1 cellular context compared by ENCODE assay signal in the genomic region with DNA sequence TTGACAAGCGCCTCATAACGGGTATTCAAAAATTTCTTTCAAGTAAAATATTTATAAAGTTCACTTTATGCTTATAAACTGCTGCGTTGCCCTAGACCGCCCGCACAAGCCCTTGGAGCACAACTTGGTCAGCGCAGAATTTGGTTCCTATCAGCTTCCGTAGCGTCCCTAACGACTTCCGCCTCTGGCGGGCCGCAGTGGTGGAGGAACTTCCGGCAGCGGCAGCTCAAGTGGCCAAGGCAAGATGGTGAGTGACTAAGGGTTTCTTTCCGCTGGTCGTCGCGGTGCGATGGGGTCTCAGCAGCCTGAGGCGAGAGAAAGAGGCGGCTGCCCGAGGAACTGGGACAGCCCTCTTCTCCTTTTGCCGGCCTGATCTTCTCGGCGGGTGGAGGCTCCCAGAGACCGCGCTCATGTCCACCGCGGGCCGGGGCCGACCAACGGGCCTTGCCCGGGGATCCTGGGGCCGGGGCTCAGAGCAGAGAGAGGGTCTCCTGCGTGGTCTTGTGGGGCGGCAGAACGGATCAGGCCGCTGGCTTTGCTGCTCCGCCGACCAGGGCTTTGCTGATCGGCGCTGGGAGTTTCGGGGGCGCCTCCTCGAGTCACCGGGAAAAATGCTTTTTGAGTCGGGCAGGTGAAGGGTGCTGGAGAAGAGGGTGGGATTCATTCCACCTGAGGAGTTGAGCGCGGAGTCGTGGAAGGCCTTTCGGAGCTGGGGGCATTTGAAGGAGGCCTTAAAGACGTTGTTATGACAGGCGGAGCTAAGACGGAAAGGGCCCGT.
A peak's percentile ranks its signal among the peaks of the same experiment; 100 is the strongest.
TF ChIP-seq lines count a peak whose summit lies in the region.

A gene (plus strand): TSS at position 200 of the 778 bp plus-strand sequence. CDS start 45 bp downstream, at position 245.

TF ChIP-seq in H1, 55 proteins besides CTCF, POLR2A, EP300 and RAD21:
- TF ChIP-seq MAFK (IDR thresholded peaks at IDR 0.05; ENCODE audit: low read depth, low read length) (peak; percentile 78; the same call in 1 of the 2 replicates), TAF7 (optimal IDR thresholded peaks at IDR 0.05; ENCODE audit: borderline replicate concordance, low read depth, low read length) (peak; percentile 63), SP2 (IDR thresholded peaks at IDR 0.05; ENCODE audit: low read length) (no peak), TBP (IDR thresholded peaks at IDR 0.05; ENCODE audit: low read depth, low read length) (peak; percentile 88), FOSL1 (IDR thresholded peaks at IDR 0.05; ENCODE audit: insufficient read depth, low read depth, low read length) (no peak), KDM5A (IDR thresholded peaks at IDR 0.05; ENCODE audit: low read length) (peak; percentile 66; the same call in 1 of the 2 replicates), CHD1 (IDR thresholded peaks at IDR 0.05; ENCODE audit: low read depth, low read length) (no peak), CTBP2 (IDR thresholded peaks at IDR 0.05; ENCODE audit: borderline replicate concordance, insufficient read depth, insufficient read length, low read length) (no peak), SIX5 (IDR thresholded peaks at IDR 0.05; ENCODE audit: low read depth, low read length) (no peak), CREB1 (IDR thresholded peaks at IDR 0.05) (peak; percentile 38; the same call in 1 of the 2 replicates), GABPA (IDR thresholded peaks at IDR 0.05; ENCODE audit: borderline replicate concordance, insufficient read depth, low read length) (peak; percentile 96), ZNF274 (IDR thresholded peaks at IDR 0.05; ENCODE audit: borderline replicate concordance, extremely low read depth, low read length) (no peak), HDAC2 (IDR thresholded peaks at IDR 0.05; ENCODE audit: borderline replicate concordance in 1 of 2, low read depth in 2 of 2, low read length in 2 of 2) (no peak; a peak in 1 of 4 replicates), TAF1 (IDR thresholded peaks at IDR 0.05; ENCODE audit: low read depth, low read length) (peak; percentile 92), JUND (IDR thresholded peaks at IDR 0.05; ENCODE audit: low read length) (peak; percentile 36; the same call in 1 of the 2 replicates), BACH1 (IDR thresholded peaks at IDR 0.05; ENCODE audit: low read length) (peak; percentile 60), SAP30 (IDR thresholded peaks at IDR 0.05; ENCODE audit: insufficient read depth, insufficient replicate concordance, low read length) (no peak), KDM4A (IDR thresholded peaks at IDR 0.05; ENCODE audit: low read depth, low read length, severe bottlenecking) (peak; percentile 79), PHF8 (conservative IDR thresholded peaks at IDR 0.05; ENCODE audit: low read depth, low read length) (peak; percentile 87), TEAD4 (IDR thresholded peaks at IDR 0.05; ENCODE audit: low read depth, low read length) (no peak), CHD2 (IDR thresholded peaks at IDR 0.05; ENCODE audit: low read length) (no peak), YY1 (IDR thresholded peaks at IDR 0.05; ENCODE audit: low read depth, low read length) (peak; percentile 79), SRF (IDR thresholded peaks at IDR 0.05; ENCODE audit: low read depth, low read length) (no peak), KDM1A (IDR thresholded peaks at IDR 0.05; ENCODE audit: borderline replicate concordance, low read length) (no peak), SIN3A (conservative IDR thresholded peaks at IDR 0.05 in 1 of 2, IDR thresholded peaks at IDR 0.05 in 1 of 2; ENCODE audit: low read depth in 1 of 2, low read length in 2 of 2) (peak in 1 of 2 experiments; percentile 78; a peak in 2 of 4 replicates), POLR2AphosphoS5 (IDR thresholded peaks at IDR 0.05; ENCODE audit: low read depth, low read length) (peak; percentile 87), NANOG (IDR thresholded peaks at IDR 0.05; ENCODE audit: insufficient read depth, low read depth, low read length, poor library complexity, severe bottlenecking) (peak; percentile 26), EGR1 (IDR thresholded peaks at IDR 0.05; ENCODE audit: borderline replicate concordance, low read depth, low read length) (peak; percentile 42; the same call in 1 of the 2 replicates), SIRT6 (IDR thresholded peaks at IDR 0.05; ENCODE audit: low read length) (no peak), RFX5 (IDR thresholded peaks at IDR 0.05; ENCODE audit: borderline replicate concordance, low read depth, low read length) (no peak), RXRA (IDR thresholded peaks at IDR 0.05; ENCODE audit: insufficient read depth, low read depth, low read length) (no peak), SUZ12 (IDR thresholded peaks at IDR 0.05; ENCODE audit: low read length) (no peak), ASH2L (IDR thresholded peaks at IDR 0.05; ENCODE audit: low read length) (peak; percentile 78), HDAC6 (IDR thresholded peaks at IDR 0.05; ENCODE audit: low read depth, low read length) (no peak)
- TF ChIP-seq, protein P1, sequence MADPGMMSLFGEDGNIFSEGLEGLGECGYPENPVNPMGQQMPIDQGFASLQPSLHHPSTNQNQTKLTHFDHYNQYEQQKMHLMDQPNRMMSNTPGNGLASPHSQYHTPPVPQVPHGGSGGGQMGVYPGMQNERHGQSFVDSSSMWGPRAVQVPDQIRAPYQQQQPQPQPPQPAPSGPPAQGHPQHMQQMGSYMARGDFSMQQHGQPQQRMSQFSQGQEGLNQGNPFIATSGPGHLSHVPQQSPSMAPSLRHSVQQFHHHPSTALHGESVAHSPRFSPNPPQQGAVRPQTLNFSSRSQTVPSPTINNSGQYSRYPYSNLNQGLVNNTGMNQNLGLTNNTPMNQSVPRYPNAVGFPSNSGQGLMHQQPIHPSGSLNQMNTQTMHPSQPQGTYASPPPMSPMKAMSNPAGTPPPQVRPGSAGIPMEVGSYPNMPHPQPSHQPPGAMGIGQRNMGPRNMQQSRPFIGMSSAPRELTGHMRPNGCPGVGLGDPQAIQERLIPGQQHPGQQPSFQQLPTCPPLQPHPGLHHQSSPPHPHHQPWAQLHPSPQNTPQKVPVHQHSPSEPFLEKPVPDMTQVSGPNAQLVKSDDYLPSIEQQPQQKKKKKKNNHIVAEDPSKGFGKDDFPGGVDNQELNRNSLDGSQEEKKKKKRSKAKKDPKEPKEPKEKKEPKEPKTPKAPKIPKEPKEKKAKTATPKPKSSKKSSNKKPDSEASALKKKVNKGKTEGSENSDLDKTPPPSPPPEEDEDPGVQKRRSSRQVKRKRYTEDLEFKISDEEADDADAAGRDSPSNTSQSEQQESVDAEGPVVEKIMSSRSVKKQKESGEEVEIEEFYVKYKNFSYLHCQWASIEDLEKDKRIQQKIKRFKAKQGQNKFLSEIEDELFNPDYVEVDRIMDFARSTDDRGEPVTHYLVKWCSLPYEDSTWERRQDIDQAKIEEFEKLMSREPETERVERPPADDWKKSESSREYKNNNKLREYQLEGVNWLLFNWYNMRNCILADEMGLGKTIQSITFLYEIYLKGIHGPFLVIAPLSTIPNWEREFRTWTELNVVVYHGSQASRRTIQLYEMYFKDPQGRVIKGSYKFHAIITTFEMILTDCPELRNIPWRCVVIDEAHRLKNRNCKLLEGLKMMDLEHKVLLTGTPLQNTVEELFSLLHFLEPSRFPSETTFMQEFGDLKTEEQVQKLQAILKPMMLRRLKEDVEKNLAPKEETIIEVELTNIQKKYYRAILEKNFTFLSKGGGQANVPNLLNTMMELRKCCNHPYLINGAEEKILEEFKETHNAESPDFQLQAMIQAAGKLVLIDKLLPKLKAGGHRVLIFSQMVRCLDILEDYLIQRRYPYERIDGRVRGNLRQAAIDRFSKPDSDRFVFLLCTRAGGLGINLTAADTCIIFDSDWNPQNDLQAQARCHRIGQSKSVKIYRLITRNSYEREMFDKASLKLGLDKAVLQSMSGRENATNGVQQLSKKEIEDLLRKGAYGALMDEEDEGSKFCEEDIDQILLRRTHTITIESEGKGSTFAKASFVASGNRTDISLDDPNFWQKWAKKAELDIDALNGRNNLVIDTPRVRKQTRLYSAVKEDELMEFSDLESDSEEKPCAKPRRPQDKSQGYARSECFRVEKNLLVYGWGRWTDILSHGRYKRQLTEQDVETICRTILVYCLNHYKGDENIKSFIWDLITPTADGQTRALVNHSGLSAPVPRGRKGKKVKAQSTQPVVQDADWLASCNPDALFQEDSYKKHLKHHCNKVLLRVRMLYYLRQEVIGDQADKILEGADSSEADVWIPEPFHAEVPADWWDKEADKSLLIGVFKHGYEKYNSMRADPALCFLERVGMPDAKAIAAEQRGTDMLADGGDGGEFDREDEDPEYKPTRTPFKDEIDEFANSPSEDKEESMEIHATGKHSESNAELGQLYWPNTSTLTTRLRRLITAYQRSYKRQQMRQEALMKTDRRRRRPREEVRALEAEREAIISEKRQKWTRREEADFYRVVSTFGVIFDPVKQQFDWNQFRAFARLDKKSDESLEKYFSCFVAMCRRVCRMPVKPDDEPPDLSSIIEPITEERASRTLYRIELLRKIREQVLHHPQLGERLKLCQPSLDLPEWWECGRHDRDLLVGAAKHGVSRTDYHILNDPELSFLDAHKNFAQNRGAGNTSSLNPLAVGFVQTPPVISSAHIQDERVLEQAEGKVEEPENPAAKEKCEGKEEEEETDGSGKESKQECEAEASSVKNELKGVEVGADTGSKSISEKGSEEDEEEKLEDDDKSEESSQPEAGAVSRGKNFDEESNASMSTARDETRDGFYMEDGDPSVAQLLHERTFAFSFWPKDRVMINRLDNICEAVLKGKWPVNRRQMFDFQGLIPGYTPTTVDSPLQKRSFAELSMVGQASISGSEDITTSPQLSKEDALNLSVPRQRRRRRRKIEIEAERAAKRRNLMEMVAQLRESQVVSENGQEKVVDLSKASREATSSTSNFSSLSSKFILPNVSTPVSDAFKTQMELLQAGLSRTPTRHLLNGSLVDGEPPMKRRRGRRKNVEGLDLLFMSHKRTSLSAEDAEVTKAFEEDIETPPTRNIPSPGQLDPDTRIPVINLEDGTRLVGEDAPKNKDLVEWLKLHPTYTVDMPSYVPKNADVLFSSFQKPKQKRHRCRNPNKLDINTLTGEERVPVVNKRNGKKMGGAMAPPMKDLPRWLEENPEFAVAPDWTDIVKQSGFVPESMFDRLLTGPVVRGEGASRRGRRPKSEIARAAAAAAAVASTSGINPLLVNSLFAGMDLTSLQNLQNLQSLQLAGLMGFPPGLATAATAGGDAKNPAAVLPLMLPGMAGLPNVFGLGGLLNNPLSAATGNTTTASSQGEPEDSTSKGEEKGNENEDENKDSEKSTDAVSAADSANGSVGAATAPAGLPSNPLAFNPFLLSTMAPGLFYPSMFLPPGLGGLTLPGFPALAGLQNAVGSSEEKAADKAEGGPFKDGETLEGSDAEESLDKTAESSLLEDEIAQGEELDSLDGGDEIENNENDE (IDR thresholded peaks at IDR 0.05; ENCODE audit: insufficient replicate concordance, low read length): no peak
- TF ChIP-seq, protein P2, sequence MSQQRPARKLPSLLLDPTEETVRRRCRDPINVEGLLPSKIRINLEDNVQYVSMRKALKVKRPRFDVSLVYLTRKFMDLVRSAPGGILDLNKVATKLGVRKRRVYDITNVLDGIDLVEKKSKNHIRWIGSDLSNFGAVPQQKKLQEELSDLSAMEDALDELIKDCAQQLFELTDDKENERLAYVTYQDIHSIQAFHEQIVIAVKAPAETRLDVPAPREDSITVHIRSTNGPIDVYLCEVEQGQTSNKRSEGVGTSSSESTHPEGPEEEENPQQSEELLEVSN (IDR thresholded peaks at IDR 0.05): no peak; the same call in 1 of the 2 replicates
- TF ChIP-seq, protein P3, sequence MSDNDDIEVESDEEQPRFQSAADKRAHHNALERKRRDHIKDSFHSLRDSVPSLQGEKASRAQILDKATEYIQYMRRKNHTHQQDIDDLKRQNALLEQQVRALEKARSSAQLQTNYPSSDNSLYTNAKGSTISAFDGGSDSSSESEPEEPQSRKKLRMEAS (IDR thresholded peaks at IDR 0.05): peak; percentile 10; the same call in 1 of the 2 replicates
- TF ChIP-seq, protein P4, sequence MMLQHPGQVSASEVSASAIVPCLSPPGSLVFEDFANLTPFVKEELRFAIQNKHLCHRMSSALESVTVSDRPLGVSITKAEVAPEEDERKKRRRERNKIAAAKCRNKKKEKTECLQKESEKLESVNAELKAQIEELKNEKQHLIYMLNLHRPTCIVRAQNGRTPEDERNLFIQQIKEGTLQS (IDR thresholded peaks at IDR 0.05; ENCODE audit: insufficient read depth, low read depth, low read length): no peak
